In the genomic region with DNA sequence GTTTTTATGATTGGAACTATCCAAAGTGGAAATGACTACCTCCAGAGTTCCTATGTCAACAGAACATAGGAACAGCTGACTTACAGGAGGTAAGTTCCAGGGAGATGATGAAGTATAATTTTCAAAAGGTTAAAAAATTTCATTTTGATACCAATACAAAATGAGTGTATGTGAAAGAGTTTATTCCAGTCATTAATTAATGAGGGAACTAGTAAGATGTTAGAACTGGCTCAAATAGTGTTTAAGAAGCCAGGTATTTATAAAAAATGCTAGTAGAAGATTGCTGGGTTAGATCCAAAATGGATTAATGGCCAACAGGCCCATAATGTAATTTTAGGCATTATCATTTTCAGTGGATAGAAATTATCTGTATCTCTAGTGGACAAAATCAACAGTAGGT, we compare ENCODE assay signal across 17 cellular contexts.
"Had no signal": no experiment of that assay in that cellular context is flagged by ENCODE, and none has a peak within 500 bp of the region (broad histone marks: within the 10 kb centered on the region; RNA-seq: fewer than 3 reads in every experiment).

No MANE protein-coding gene starts in this region.

- H3K9me3 ChIP-seq: neutrophil, ovary, pancreas, prostate gland, psoas muscle, right lobe of liver, sigmoid colon had no signal

- H3K4me3 ChIP-seq: neural progenitor cell, ovary, pancreas, prostate gland, psoas muscle, right atrium auricular region, right lobe of liver, sigmoid colon, skin epidermis, smooth muscle cell, spleen had no signal

- H3K27ac ChIP-seq: neural progenitor cell, neutrophil, ovary, pancreas, parathyroid adenoma, prostate gland, psoas muscle, right atrium auricular region, right lobe of liver, sigmoid colon, skin epidermis, spleen had no signal

- H3K4me1 ChIP-seq: pancreas, prostate gland, right lobe of liver, spleen had no signal

- ATAC-seq: naive thymus-derived CD8-positive, alpha-beta T cell; natural killer cell; pancreas; psoas muscle; right cardiac atrium; right lobe of liver; sciatic nerve had no signal

- H3K36me3 ChIP-seq: neural progenitor cell, neutrophil, ovary, pancreas, prostate gland, right atrium auricular region, right lobe of liver, sigmoid colon, spleen had no signal
